Comparison of ENCODE assay signal across 1 cellular context in genomic region chr19:15468675-15469512, GRCh38.
TF ChIP-seq lines count a peak whose summit lies in the region.

No MANE protein-coding gene starts in this region.

TF ChIP-seq in liver, 16 proteins besides CTCF, POLR2A, EP300 and RAD21:
- TF ChIP-seq REST (IDR thresholded peaks at IDR 0.05), result peak; percentile 53
- no peak for TF ChIP-seq EGR1 (IDR thresholded peaks at IDR 0.05; ENCODE audit: low read depth in 2 of 2)
- peak; percentile 27 for TF ChIP-seq ZBTB33 (IDR thresholded peaks at IDR 0.05)
- TF ChIP-seq FOXA2 (IDR thresholded peaks at IDR 0.05), result peak; percentile 42
- TF ChIP-seq YY1 (IDR thresholded peaks at IDR 0.05), result peak; percentile 48
- peak; percentile 57 for TF ChIP-seq MAX (IDR thresholded peaks at IDR 0.05)
- TF ChIP-seq JUND (IDR thresholded peaks at IDR 0.05), result peak; percentile 29 to 74
- TF ChIP-seq SP1 (IDR thresholded peaks at IDR 0.05), result peak; percentile 79
- no peak for TF ChIP-seq FOXA1 (IDR thresholded peaks at IDR 0.05)
- TF ChIP-seq HNF4G (IDR thresholded peaks at IDR 0.05), result peak; percentile 84
- TF ChIP-seq NR2F2 (IDR thresholded peaks at IDR 0.05), result peak; percentile 95
- TF ChIP-seq RXRA (IDR thresholded peaks at IDR 0.05), result peak; percentile 97 to 98
- TF ChIP-seq TAF1 (conservative IDR thresholded peaks at IDR 0.05), result no peak
- peak; percentile 96 to 97 for TF ChIP-seq HNF4A (conservative IDR thresholded peaks at IDR 0.05)
- no peak for TF ChIP-seq GABPA (IDR thresholded peaks at IDR 0.05 in 1 of 2, conservative IDR thresholded peaks at IDR 0.05 in 1 of 2)
- TF ChIP-seq ATF3 (IDR thresholded peaks at IDR 0.05), result no peak
